In genomic region chr10:110167149-110167548, GRCh38 we compare ENCODE assay signal across 32 cellular contexts.
"Had no signal": no experiment of that assay in that cellular context is flagged by ENCODE, and none has a peak within 500 bp of the region (broad histone marks: within the 10 kb centered on the region; RNA-seq: fewer than 3 reads in every experiment).

No MANE protein-coding gene starts in this region.

- H3K36me3 ChIP-seq: ascending aorta, breast epithelium, cardiac muscle cell, colonic mucosa, gastrocnemius medialis, heart right ventricle, WERI-Rb-1 had no signal

- H3K27me3 ChIP-seq: ascending aorta, cardiac muscle cell had no signal

- H3K27ac Mint-ChIP-seq: activated B cell treated with CpG ODN at 0.5 μM for 24 hours; activated naive CD4-positive, alpha-beta T cell treated with anti-CD3 and anti-CD28 coated beads for 36 hours; activated naive CD4-positive, alpha-beta T cell treated with anti-CD3 and anti-CD28 coated beads, Interleukin-2, amount 50 U/mL, for 72 hours; activated naive CD8-positive, alpha-beta T cell treated with anti-CD3 and anti-CD28 coated beads, Interleukin-2, amount 10 ng/mL, durations not matched to agents 7 days and 5 days; activated T-cell treated with anti-CD3 and anti-CD28 coated beads, Interleukin-2, amount 50 U/mL, for 24 hours; activated T-helper 17 cell treated with anti-CD3 and anti-CD28 coated beads, Interleukin-2, amount 50 U/mL, for 72 hours; brain; dendritic cell treated with granulocyte-macrophage colony-stimulating factor and Interleukin-4, amounts not matched to agents 40 ng/mL and 50 ng/mL, for 4 days; endodermal cell; T-helper 17 cell; T-helper 2 cell treated with Interferon-gamma antibody and Interleukin-4, amounts not matched to agents 5 μg/mL and 100 μg/mL, for 36 hours had no signal

- H3K4me3 Mint-ChIP-seq: activated B cell treated with CpG ODN at 0.5 μM for 24 hours; activated naive CD4-positive, alpha-beta T cell treated with anti-CD3 and anti-CD28 coated beads for 36 hours; activated naive CD8-positive, alpha-beta T cell treated with anti-CD3 and anti-CD28 coated beads, Interleukin-2, amount 10 ng/mL, durations not matched to agents 7 days and 5 days; activated T-cell treated with anti-CD3 and anti-CD28 coated beads, Interleukin-2, amount 50 U/mL, for 24 hours; activated T-helper 17 cell treated with anti-CD3 and anti-CD28 coated beads, Interleukin-2, amount 50 U/mL, for 72 hours; brain; dendritic cell treated with granulocyte-macrophage colony-stimulating factor and Interleukin-4, amounts not matched to agents 40 ng/mL and 50 ng/mL, for 4 days; endodermal cell; T-helper 17 cell; T-helper 2 cell treated with Interferon-gamma antibody and Interleukin-4, amounts not matched to agents 5 μg/mL and 100 μg/mL, for 36 hours had no signal

- ATAC-seq: activated CD4-positive, CD25-positive, alpha-beta regulatory T cell treated with anti-CD3 and anti-CD28 coated beads, Interleukin-2, amount 50 U/mL, for 24 hours; activated naive CD4-positive, alpha-beta T cell treated with anti-CD3 and anti-CD28 coated beads, Interleukin-2, amount 50 U/mL, for 72 hours; activated T-helper 17 cell treated with anti-CD3 and anti-CD28 coated beads, Interleukin-2, amount 50 U/mL, for 72 hours; foreskin keratinocyte; gastrocnemius medialis; heart right ventricle; T-helper 17 cell had no signal

- H3K9me3 ChIP-seq: ascending aorta, breast epithelium, colonic mucosa, gastrocnemius medialis, heart right ventricle had no signal

- H3K36me3 Mint-ChIP-seq: activated naive CD4-positive, alpha-beta T cell treated with anti-CD3 and anti-CD28 coated beads, Interleukin-2, amount 50 U/mL, for 72 hours; activated naive CD8-positive, alpha-beta T cell treated with anti-CD3 and anti-CD28 coated beads, Interleukin-2, amount 10 ng/mL, durations not matched to agents 7 days and 5 days; brain had no signal

- H3K9me3 Mint-ChIP-seq: activated B cell treated with CpG ODN at 0.5 μM for 24 hours; activated naive CD4-positive, alpha-beta T cell treated with anti-CD3 and anti-CD28 coated beads for 36 hours; activated naive CD4-positive, alpha-beta T cell treated with anti-CD3 and anti-CD28 coated beads, Interleukin-2, amount 50 U/mL, for 72 hours; activated naive CD8-positive, alpha-beta T cell treated with anti-CD3 and anti-CD28 coated beads, Interleukin-2, amount 10 ng/mL, durations not matched to agents 7 days and 5 days; activated T-cell treated with anti-CD3 and anti-CD28 coated beads, Interleukin-2, amount 50 U/mL, for 24 hours; activated T-helper 17 cell treated with anti-CD3 and anti-CD28 coated beads, Interleukin-2, amount 50 U/mL, for 72 hours; dendritic cell treated with granulocyte-macrophage colony-stimulating factor and Interleukin-4, amounts not matched to agents 40 ng/mL and 50 ng/mL, for 4 days; endodermal cell; T-helper 2 cell treated with Interferon-gamma antibody and Interleukin-4, amounts not matched to agents 5 μg/mL and 100 μg/mL, for 36 hours had no signal

- DNase-seq: activated B cell treated with CpG ODN at 0.5 μM for 24 hours; activated CD4-positive, alpha-beta T cell treated with anti-CD3 and anti-CD28 coated beads for 48 hours; activated CD4-positive, alpha-beta T cell treated with anti-CD3 and anti-CD28 coated beads, Interleukin-2, amount 50 U/mL, for 1 hour; activated CD4-positive, alpha-beta T cell treated with anti-CD3 and anti-CD28 coated beads, Interleukin-2, amount 50 U/mL, for 48 hours; activated CD8-positive, alpha-beta memory T cell treated with anti-CD3 and anti-CD28 coated beads, Interleukin-2, amount 50 U/mL, for 48 hours; activated effector memory CD4-positive, alpha-beta T cell treated with Interleukin-2 at 50 U/mL for 16 hours; activated gamma-delta T cell treated with Interleukin-2 at 50 U/mL for 16 hours; activated naive CD4-positive, alpha-beta T cell treated with anti-CD3 and anti-CD28 coated beads for 36 hours; activated naive CD8-positive, alpha-beta T cell treated with anti-CD3 and anti-CD28 coated beads, Interleukin-2, amount 10 ng/mL, durations not matched to agents 7 days and 5 days; activated T-cell treated with anti-CD3 and anti-CD28 coated beads for 4 hours; activated T-cell treated with anti-CD3 and anti-CD28 coated beads, Interleukin-2, amount 50 U/mL, for 24 hours; central memory CD4-positive, alpha-beta T cell; colonic mucosa; dorsolateral prefrontal cortex; effector memory CD4-positive, alpha-beta T cell; foreskin keratinocyte; gastrocnemius medialis; heart right ventricle; T-helper 1 cell; T-helper 17 cell; T1000; WERI-Rb-1 had no signal

- H3K27ac ChIP-seq: ascending aorta, breast epithelium, cardiac muscle cell, colonic mucosa, dorsolateral prefrontal cortex, foreskin keratinocyte, gastrocnemius medialis, WERI-Rb-1 had no signal

- H3K4me3 ChIP-seq: ascending aorta, breast epithelium, cardiac muscle cell, colonic mucosa, dorsolateral prefrontal cortex, gastrocnemius medialis, heart right ventricle had no signal

- H3K4me1 ChIP-seq: breast epithelium, foreskin keratinocyte had no signal
